1 cellular context compared by ENCODE assay signal in genomic region chr1:178916448-178917174, GRCh38.
TF ChIP-seq lines count a peak whose summit lies in the region.

No MANE protein-coding gene starts in this region.

TF ChIP-seq in K562, 482 proteins besides CTCF, POLR2A, EP300 and RAD21 (continued from another document):
- TF ChIP-seq, protein P1, sequence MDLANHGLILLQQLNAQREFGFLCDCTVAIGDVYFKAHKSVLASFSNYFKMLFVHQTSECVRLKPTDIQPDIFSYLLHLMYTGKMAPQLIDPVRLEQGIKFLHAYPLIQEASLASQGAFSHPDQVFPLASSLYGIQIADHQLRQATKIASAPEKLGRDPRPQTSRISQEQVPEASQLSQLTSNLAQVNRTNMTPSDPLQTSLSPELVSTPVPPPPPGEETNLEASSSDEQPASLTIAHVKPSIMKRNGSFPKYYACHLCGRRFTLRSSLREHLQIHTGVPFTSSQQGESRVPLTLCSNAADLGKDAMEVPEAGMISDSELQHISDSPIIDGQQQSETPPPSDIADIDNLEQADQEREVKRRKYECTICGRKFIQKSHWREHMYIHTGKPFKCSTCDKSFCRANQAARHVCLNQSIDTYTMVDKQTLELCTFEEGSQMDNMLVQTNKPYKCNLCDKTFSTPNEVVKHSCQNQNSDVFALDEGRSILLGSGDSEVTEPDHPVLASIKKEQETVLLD (IDR thresholded peaks at IDR 0.05) = no peak
